Comparison of ENCODE assay signal across 1 cellular context in the genomic region with DNA sequence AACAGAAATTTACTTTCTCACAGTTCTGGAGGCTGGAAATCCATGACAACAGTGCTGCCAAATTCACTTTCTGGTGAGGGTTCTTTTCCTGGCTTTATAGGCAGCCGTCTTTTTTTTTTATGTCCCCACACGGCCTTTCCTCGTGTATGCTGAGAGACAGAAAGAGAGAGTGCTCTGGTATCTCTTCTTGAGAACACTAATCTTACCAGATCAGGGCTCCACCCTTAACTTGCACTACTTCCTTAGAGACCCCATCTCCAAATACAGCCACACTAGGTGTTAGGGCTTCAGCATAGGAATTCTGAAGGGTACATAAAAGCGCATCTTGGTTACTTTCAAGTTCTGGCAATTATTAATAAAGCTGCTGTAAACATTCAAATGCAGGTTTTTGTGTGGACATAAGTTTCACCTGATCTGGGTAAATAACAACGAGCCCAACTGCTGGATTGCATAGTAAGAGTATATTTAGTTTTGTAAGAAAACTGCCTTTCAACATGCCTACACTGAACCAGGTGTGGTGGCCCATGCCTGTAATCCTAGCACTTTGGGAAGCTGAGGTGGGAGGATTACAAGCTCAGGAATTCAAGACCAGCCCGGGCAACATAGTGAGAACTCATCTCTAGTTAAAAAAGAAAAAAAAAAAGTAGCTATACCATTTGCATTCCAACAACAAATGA.
A peak's percentile ranks its signal among the peaks of the same experiment; 100 is the strongest.
TF ChIP-seq lines count a peak whose summit lies in the region.

No MANE protein-coding gene starts in this region.

TF ChIP-seq in HepG2, 621 proteins besides CTCF, POLR2A, EP300 and RAD21 (continued from another document and continues in another):
- TF ChIP-seq, protein P1, sequence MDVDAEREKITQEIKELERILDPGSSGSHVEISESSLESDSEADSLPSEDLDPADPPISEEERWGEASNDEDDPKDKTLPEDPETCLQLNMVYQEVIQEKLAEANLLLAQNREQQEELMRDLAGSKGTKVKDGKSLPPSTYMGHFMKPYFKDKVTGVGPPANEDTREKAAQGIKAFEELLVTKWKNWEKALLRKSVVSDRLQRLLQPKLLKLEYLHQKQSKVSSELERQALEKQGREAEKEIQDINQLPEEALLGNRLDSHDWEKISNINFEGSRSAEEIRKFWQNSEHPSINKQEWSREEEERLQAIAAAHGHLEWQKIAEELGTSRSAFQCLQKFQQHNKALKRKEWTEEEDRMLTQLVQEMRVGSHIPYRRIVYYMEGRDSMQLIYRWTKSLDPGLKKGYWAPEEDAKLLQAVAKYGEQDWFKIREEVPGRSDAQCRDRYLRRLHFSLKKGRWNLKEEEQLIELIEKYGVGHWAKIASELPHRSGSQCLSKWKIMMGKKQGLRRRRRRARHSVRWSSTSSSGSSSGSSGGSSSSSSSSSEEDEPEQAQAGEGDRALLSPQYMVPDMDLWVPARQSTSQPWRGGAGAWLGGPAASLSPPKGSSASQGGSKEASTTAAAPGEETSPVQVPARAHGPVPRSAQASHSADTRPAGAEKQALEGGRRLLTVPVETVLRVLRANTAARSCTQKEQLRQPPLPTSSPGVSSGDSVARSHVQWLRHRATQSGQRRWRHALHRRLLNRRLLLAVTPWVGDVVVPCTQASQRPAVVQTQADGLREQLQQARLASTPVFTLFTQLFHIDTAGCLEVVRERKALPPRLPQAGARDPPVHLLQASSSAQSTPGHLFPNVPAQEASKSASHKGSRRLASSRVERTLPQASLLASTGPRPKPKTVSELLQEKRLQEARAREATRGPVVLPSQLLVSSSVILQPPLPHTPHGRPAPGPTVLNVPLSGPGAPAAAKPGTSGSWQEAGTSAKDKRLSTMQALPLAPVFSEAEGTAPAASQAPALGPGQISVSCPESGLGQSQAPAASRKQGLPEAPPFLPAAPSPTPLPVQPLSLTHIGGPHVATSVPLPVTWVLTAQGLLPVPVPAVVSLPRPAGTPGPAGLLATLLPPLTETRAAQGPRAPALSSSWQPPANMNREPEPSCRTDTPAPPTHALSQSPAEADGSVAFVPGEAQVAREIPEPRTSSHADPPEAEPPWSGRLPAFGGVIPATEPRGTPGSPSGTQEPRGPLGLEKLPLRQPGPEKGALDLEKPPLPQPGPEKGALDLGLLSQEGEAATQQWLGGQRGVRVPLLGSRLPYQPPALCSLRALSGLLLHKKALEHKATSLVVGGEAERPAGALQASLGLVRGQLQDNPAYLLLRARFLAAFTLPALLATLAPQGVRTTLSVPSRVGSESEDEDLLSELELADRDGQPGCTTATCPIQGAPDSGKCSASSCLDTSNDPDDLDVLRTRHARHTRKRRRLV (CRISPR knock-in tag; IDR thresholded peaks at IDR 0.05): no peak
- TF ChIP-seq, protein P2, sequence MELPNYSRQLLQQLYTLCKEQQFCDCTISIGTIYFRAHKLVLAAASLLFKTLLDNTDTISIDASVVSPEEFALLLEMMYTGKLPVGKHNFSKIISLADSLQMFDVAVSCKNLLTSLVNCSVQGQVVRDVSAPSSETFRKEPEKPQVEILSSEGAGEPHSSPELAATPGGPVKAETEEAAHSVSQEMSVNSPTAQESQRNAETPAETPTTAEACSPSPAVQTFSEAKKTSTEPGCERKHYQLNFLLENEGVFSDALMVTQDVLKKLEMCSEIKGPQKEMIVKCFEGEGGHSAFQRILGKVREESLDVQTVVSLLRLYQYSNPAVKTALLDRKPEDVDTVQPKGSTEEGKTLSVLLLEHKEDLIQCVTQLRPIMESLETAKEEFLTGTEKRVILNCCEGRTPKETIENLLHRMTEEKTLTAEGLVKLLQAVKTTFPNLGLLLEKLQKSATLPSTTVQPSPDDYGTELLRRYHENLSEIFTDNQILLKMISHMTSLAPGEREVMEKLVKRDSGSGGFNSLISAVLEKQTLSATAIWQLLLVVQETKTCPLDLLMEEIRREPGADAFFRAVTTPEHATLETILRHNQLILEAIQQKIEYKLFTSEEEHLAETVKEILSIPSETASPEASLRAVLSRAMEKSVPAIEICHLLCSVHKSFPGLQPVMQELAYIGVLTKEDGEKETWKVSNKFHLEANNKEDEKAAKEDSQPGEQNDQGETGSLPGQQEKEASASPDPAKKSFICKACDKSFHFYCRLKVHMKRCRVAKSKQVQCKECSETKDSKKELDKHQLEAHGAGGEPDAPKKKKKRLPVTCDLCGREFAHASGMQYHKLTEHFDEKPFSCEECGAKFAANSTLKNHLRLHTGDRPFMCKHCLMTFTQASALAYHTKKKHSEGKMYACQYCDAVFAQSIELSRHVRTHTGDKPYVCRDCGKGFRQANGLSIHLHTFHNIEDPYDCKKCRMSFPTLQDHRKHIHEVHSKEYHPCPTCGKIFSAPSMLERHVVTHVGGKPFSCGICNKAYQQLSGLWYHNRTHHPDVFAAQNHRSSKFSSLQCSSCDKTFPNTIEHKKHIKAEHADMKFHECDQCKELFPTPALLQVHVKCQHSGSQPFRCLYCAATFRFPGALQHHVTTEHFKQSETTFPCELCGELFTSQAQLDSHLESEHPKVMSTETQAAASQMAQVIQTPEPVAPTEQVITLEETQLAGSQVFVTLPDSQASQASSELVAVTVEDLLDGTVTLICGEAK (IDR thresholded peaks at IDR 0.05): no peak
- TF ChIP-seq, protein P2 (CRISPR knock-in tag; IDR thresholded peaks at IDR 0.05): no peak
- TF ChIP-seq ZBTB42 (CRISPR knock-in tag; IDR thresholded peaks at IDR 0.05) (no peak), ISL2 (CRISPR knock-in tag; IDR thresholded peaks at IDR 0.05) (peak; percentile 73; the same call in 1 of the 2 replicates), HMG20A (CRISPR knock-in tag; IDR thresholded peaks at IDR 0.05; ENCODE audit: borderline replicate concordance) (peak; percentile 60; the same call in 1 of the 2 replicates), MED1 (CRISPR knock-in tag; IDR thresholded peaks at IDR 0.05) (peak; percentile 62), ZNF557 (CRISPR knock-in tag; IDR thresholded peaks at IDR 0.05) (no peak)
- TF ChIP-seq, protein P3, sequence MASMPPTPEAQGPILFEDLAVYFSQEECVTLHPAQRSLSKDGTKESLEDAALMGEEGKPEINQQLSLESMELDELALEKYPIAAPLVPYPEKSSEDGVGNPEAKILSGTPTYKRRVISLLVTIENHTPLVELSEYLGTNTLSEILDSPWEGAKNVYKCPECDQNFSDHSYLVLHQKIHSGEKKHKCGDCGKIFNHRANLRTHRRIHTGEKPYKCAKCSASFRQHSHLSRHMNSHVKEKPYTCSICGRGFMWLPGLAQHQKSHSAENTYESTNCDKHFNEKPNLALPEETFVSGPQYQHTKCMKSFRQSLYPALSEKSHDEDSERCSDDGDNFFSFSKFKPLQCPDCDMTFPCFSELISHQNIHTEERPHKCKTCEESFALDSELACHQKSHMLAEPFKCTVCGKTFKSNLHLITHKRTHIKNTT (CRISPR knock-in tag; IDR thresholded peaks at IDR 0.05): no peak
- TF ChIP-seq, protein P4, sequence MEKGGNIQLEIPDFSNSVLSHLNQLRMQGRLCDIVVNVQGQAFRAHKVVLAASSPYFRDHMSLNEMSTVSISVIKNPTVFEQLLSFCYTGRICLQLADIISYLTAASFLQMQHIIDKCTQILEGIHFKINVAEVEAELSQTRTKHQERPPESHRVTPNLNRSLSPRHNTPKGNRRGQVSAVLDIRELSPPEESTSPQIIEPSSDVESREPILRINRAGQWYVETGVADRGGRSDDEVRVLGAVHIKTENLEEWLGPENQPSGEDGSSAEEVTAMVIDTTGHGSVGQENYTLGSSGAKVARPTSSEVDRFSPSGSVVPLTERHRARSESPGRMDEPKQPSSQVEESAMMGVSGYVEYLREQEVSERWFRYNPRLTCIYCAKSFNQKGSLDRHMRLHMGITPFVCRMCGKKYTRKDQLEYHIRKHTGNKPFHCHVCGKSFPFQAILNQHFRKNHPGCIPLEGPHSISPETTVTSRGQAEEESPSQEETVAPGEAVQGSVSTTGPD (CRISPR knock-in tag; IDR thresholded peaks at IDR 0.05): no peak
- TF ChIP-seq, protein P5, sequence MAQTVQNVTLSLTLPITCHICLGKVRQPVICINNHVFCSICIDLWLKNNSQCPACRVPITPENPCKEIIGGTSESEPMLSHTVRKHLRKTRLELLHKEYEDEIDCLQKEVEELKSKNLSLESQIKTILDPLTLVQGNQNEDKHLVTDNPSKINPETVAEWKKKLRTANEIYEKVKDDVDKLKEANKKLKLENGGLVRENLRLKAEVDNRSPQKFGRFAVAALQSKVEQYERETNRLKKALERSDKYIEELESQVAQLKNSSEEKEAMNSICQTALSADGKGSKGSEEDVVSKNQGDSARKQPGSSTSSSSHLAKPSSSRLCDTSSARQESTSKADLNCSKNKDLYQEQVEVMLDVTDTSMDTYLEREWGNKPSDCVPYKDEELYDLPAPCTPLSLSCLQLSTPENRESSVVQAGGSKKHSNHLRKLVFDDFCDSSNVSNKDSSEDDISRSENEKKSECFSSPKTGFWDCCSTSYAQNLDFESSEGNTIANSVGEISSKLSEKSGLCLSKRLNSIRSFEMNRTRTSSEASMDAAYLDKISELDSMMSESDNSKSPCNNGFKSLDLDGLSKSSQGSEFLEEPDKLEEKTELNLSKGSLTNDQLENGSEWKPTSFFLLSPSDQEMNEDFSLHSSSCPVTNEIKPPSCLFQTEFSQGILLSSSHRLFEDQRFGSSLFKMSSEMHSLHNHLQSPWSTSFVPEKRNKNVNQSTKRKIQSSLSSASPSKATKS (CRISPR knock-in tag; IDR thresholded peaks at IDR 0.05): no peak
- TF ChIP-seq, protein P6, sequence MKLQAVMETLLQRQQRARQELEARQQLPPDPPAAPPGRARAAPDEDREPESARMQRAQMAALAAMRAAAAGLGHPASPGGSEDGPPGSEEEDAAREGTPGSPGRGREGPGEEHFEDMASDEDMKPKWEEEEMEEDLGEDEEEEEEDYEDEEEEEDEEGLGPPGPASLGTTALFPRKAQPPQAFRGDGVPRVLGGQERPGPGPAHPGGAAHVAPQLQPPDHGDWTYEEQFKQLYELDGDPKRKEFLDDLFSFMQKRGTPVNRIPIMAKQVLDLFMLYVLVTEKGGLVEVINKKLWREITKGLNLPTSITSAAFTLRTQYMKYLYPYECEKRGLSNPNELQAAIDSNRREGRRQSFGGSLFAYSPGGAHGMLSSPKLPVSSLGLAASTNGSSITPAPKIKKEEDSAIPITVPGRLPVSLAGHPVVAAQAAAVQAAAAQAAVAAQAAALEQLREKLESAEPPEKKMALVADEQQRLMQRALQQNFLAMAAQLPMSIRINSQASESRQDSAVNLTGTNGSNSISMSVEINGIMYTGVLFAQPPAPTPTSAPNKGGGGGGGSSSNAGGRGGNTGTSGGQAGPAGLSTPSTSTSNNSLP (IDR thresholded peaks at IDR 0.05; ENCODE audit: low read depth, low read length): 0 out of 2 replicates have a peak, but pooled peaks have one; percentile 47
